In genomic region chr14:50025073-50025472, GRCh38 we compare ENCODE assay signal across 11 cellular contexts.
"Had no signal": no experiment of that assay in that cellular context is flagged by ENCODE, and none has a peak within 500 bp of the region (broad histone marks: within the 10 kb centered on the region; RNA-seq: fewer than 3 reads in every experiment).

No MANE protein-coding gene starts in this region.

- H3K27ac ChIP-seq: lower lobe of right lung, spleen had no signal

- H3K27me3 ChIP-seq: heart left ventricle, spleen had no signal

- H3K4me1 ChIP-seq: lower lobe of right lung had no signal

- DNase-seq: activated B cell treated with CpG ODN at 0.5 μM for 24 hours; activated naive CD4-positive, alpha-beta T cell; effector memory CD4-positive, alpha-beta T cell; heart left ventricle; lower lobe of right lung; spleen; stimulated activated naive CD8-positive, alpha-beta T cell treated with anti-CD3 and anti-CD28 coated beads, Interleukin-15, amount 100 ng/mL, for 72 hours had no signal

- ATAC-seq: heart left ventricle; lower lobe of right lung; stimulated activated naive CD8-positive, alpha-beta T cell treated with anti-CD3 and anti-CD28 coated beads, Interleukin-15, amount 100 ng/mL, for 72 hours had no signal

- H3K36me3 ChIP-seq: heart left ventricle, lower lobe of right lung, spleen had no signal

- H3K27me3 Mint-ChIP-seq: activated B cell treated with CpG ODN at 0.5 μM for 24 hours; stimulated activated naive CD8-positive, alpha-beta T cell treated with anti-CD3 and anti-CD28 coated beads, Interleukin-15, amount 100 ng/mL, for 72 hours had no signal

- H3K4me1 Mint-ChIP-seq: mesothelial cell of epicardium had no signal

- H3K27ac Mint-ChIP-seq: activated B cell treated with CpG ODN at 0.5 μM for 24 hours; activated T-helper 1 cell treated with anti-CD3 and anti-CD28 coated beads, Interleukin-12 subunit alpha, Interleukin-12 subunit beta, Interleukin-2, Interleukin-4 antibody, amounts not matched to agents 30 ng/mL and 10 ng/mL and 1 ng/mL, durations not matched to agents 14 hours and 24 hours and 36 hours; mesothelial cell of epicardium; stimulated activated naive CD8-positive, alpha-beta T cell treated with anti-CD3 and anti-CD28 coated beads, Interleukin-15, amount 100 ng/mL, for 72 hours had no signal

- H3K4me3 Mint-ChIP-seq: activated B cell treated with CpG ODN at 0.5 μM for 24 hours; activated T-helper 1 cell treated with anti-CD3 and anti-CD28 coated beads, Interleukin-12 subunit alpha, Interleukin-12 subunit beta, Interleukin-2, Interleukin-4 antibody, amounts not matched to agents 30 ng/mL and 10 ng/mL and 1 ng/mL, durations not matched to agents 14 hours and 24 hours and 36 hours; mesothelial cell of epicardium; neural crest cell; stimulated activated naive CD8-positive, alpha-beta T cell treated with anti-CD3 and anti-CD28 coated beads, Interleukin-15, amount 100 ng/mL, for 72 hours had no signal

- H3K4me3 ChIP-seq: coronary artery, heart left ventricle, lower lobe of right lung, spleen had no signal
